In the genomic region with DNA sequence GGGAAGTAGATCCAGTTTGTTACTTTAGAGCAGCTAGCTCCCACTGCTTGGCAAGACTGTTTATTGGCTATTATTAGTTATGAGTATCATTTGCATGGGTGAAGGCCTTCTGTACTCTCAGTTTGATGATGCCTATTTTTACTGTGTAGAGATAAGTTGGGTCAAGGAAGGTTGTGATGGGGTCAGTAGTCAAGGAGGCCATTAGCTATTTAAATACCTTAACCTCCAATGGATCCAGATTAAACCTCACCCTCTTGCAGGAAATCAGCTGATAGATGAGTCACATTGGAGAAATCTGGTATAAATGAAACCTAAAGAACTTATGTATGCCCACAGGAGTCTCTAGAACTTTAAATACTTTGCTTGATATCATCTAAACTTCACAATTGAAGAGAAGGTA, we compare ENCODE assay signal across 9 cellular contexts. TPM values are rescaled to one million over a fixed set of nuclear protein-coding genes. Genes with fewer than 3 reads are reported as not detected.
DNase-seq lines count a peak whose midpoint lies in the region; FAIRE-seq and TF ChIP-seq lines count a peak whose summit lies in the region.
"Had no signal": no experiment of that assay in that cellular context is flagged by ENCODE, and none has a peak within 500 bp of the region (broad histone marks: within the 10 kb centered on the region; RNA-seq: fewer than 3 reads in every experiment).

No MANE protein-coding gene starts in this region.

- H3K4me1 ChIP-seq in BLaER1 treated with 17β-estradiol and CSF1 and Interleukin-3, amounts not matched to agents 10 nM and 100 nM = peaks cover 42 to 73% (median 51%) of the 10 kb centered on the region in 10 experiments
- H3K4me1 ChIP-seq in mammary epithelial cell (ENCODE audit: insufficient read depth, low read length) = peaks cover 49% of the 10 kb centered on the region

- in situ Hi-C loops in mammary epithelial cell (cut with MboI; ENCODE audit: low sequenced_read_pairs in 2 of 2) = no loop called here

- no peaks in the 10 kb centered on the region for H3K27me3 ChIP-seq in BLaER1 treated with 17β-estradiol and CSF1 and Interleukin-3, amounts not matched to agents 10 nM and 100 nM
- no peaks in the 10 kb centered on the region for H3K27me3 ChIP-seq in mammary epithelial cell (ENCODE audit: insufficient read depth, low read length)

- no peak overlapping the region for H2AFZ ChIP-seq in mammary epithelial cell (ENCODE audit: low read depth, low read length)

- no peak for FAIRE-seq in D721Med (lab: Jason Lieb, UNC)

- H3K79me2 ChIP-seq in mammary epithelial cell (ENCODE audit: insufficient read depth, low read length) = no peaks in the 10 kb centered on the region

- H3K4me3 ChIP-seq in BLaER1 treated with 17β-estradiol and CSF1 and Interleukin-3, amounts not matched to agents 10 nM and 100 nM = no peak overlapping the region
- no peak overlapping the region for H3K4me3 ChIP-seq in mammary epithelial cell (replicated peaks in 1 of 3; ENCODE audit: insufficient read depth in 1 of 3, low read depth in 2 of 3, low read length in 3 of 3)

- DNase-seq in LHCN-M2 (ENCODE audit: low read depth) (peak; percentile 16), mammary epithelial cell (peak; percentile 41), iris pigment epithelial cell (ENCODE audit: low read depth) (peak; percentile 81), HuH-7.5 (ENCODE audit: low spot score) (no peak), DMS114 treated with DMSO at 0.1 percent for 48 hours (lab: John Stamatoyannopoulos, UW; ENCODE audit: unreplicated experiment) (no peak), D721Med (ENCODE audit: insufficient read length, low spot score) (no peak)
- DNase-seq in stimulated activated CD4-positive, alpha-beta T cell treated with anti-CD3 and anti-CD28 coated beads, Interleukin-12 subunit alpha, Interleukin-12 subunit beta, amount 100 ng/mL, for 4 hours = no peak

- H3K4me2 ChIP-seq in BLaER1 treated with 17β-estradiol and CSF1 and Interleukin-3, amounts not matched to agents 10 nM and 100 nM = peak overlapping the region; percentile 58 to 89 (median 79); a peak in 16 of 22 replicates
- H3K4me2 ChIP-seq in mammary epithelial cell (ENCODE audit: insufficient read depth, low read depth, low read length) = no peak overlapping the region

- H3K36me3 ChIP-seq in BLaER1 treated with 17β-estradiol and CSF1 and Interleukin-3, amounts not matched to agents 10 nM and 100 nM = no peaks in the 10 kb centered on the region
- no peaks in the 10 kb centered on the region for H3K36me3 ChIP-seq in mammary epithelial cell (ENCODE audit: insufficient read depth, low read length)

- CTCF ChIA-PET in mammary epithelial cell (lab: Charles Lee; ENCODE audit: low non-redundant PET) = no interaction called here

- intact Hi-C loops in mammary epithelial cell (cut with micrococcal nuclease) = loop anchor here (10.0 kb wide), 1 partner anchor 59 kb away; no protein-coding TSS in a partner anchor

- no TSS peak for BruUV-seq in mammary epithelial cell (replicated peaks; lab: Mats Ljungman, UMichigan)

- peak overlapping the region in 7 of 11 experiments; percentile 61 to 90 (median 81); a peak in 12 of 22 replicates for H3K27ac ChIP-seq in BLaER1 treated with 17β-estradiol and CSF1 and Interleukin-3, amounts not matched to agents 10 nM and 100 nM
- no peak overlapping the region for H3K27ac ChIP-seq in mammary epithelial cell (ENCODE audit: insufficient read depth, low read depth, low read length)
- H3K27ac ChIP-seq: C4-2B had no signal

- H3K9me3 ChIP-seq in BLaER1 treated with 17β-estradiol and CSF1 and Interleukin-3, amounts not matched to agents 10 nM and 100 nM (replicated peaks in 1 of 11) = peaks cover 0 to 19% (median 13%) of the 10 kb centered on the region in 11 experiments; a peak in 17 of 22 replicates
- no peaks in the 10 kb centered on the region for H3K9me3 ChIP-seq in mammary epithelial cell (replicated peaks; ENCODE audit: insufficient read depth, low read length)

- no peak for TF ChIP-seq CTCF in mammary epithelial cell (conservative IDR thresholded peaks at IDR 0.05 in 1 of 2, IDR thresholded peaks at IDR 0.05 in 1 of 2; ENCODE audit: extremely low read depth in 1 of 2, insufficient read depth in 1 of 2, low read depth in 1 of 2, low read length in 2 of 2)
- TF ChIP-seq CTCF in D721Med (IDR thresholded peaks at IDR 0.05; ENCODE audit: insufficient read depth, missing control alignments) = no peak

- dilution Hi-C loops in mammary epithelial cell (cut with HindIII; ENCODE audit: low sequenced_read_pairs) = no loop called here

- peak overlapping the region in 1 of 11 experiments; percentile 71; a peak in 3 of 22 replicates for H3K9ac ChIP-seq in BLaER1 treated with 17β-estradiol and CSF1 and Interleukin-3, amounts not matched to agents 10 nM and 100 nM
- H3K9ac ChIP-seq in mammary epithelial cell (ENCODE audit: insufficient read depth, low read length) = no peak overlapping the region

- H4K20me1 ChIP-seq in BLaER1 treated with 17β-estradiol and CSF1 and Interleukin-3, amounts not matched to agents 10 nM and 100 nM = no peaks in the 10 kb centered on the region
- H4K20me1 ChIP-seq in mammary epithelial cell (ENCODE audit: insufficient read depth, low read length) = no peaks in the 10 kb centered on the region

RNA-seq across cellular contexts. Expression of a gene that starts 45.0 kb away (rescaled TPM):
- total RNA-seq in LHCN-M2 (2014; rRNA removed) = 2,731 and 2,850 TPM in 2 replicates
- 2,014 TPM for polyA plus RNA-seq in LHCN-M2 (2012)
- total RNA-seq in mammary epithelial cell = over 10,000 TPM in 1 of 2 donors, 1,000 to 10,000 TPM in 1; 3,517 to 11,760 TPM
- polyA plus RNA-seq in mammary epithelial cell = 909 TPM
- polyA minus RNA-seq in mammary epithelial cell = 7,367 TPM

Comparison
In these comparisons a context has a peak if more than half of its experiments do, and no peak if none do; other contexts are left out.
1. DNase-seq: peak in LHCN-M2 (single experiment), mammary epithelial cell (single experiment) and iris pigment epithelial cell (single experiment); none in HuH-7.5 (single experiment), DMS114 treated with DMSO at 0.1 percent for 48 hours (single experiment), D721Med (single experiment) and stimulated activated CD4-positive, alpha-beta T cell treated with anti-CD3 and anti-CD28 coated beads, Interleukin-12 subunit alpha, Interleukin-12 subunit beta, amount 100 ng/mL, for 4 hours (single experiment).